ENCODE assay signal across 1 cellular context in the genomic region with DNA sequence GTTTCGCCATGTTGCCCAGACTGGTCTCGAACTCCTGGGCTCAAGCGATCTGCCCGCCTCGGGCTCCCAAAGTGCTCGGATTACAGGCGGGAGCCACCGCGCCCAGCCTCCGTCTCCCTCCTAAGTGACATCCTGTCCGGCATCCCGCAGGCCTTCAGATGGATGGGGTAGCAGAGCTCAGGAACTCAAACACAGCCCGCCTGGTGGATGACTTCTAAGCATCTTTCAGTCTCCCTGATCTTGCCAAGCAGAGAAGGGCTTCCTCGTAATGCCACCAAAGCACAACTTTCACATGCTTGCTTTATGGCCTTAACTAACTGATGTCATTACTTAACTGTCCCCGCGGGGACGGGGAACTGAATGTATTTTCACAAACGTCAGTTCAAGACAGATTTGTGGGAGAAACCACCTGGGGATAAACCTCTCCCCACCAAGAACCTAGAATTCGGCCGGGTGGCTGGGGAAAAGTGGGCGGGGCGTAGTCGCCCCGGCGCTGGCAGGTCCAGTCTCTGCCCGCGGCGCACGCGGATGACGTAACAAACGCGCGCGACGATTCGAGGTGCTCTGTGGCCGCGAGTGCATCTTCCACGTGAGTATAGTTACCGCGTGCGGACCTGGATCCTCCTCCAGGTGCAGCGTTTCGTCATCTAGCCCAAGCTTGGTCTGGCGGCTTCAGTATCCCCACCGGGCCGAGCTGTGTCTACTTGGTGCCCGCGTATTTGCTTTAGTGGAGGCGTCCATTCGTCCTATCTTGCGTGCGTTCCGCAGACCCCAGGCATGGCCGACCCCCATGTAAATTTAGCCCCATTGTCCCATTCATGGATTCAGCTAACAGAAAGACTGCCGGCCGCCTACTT.
TF ChIP-seq lines count a peak whose summit lies in the region.

A gene with protein sequence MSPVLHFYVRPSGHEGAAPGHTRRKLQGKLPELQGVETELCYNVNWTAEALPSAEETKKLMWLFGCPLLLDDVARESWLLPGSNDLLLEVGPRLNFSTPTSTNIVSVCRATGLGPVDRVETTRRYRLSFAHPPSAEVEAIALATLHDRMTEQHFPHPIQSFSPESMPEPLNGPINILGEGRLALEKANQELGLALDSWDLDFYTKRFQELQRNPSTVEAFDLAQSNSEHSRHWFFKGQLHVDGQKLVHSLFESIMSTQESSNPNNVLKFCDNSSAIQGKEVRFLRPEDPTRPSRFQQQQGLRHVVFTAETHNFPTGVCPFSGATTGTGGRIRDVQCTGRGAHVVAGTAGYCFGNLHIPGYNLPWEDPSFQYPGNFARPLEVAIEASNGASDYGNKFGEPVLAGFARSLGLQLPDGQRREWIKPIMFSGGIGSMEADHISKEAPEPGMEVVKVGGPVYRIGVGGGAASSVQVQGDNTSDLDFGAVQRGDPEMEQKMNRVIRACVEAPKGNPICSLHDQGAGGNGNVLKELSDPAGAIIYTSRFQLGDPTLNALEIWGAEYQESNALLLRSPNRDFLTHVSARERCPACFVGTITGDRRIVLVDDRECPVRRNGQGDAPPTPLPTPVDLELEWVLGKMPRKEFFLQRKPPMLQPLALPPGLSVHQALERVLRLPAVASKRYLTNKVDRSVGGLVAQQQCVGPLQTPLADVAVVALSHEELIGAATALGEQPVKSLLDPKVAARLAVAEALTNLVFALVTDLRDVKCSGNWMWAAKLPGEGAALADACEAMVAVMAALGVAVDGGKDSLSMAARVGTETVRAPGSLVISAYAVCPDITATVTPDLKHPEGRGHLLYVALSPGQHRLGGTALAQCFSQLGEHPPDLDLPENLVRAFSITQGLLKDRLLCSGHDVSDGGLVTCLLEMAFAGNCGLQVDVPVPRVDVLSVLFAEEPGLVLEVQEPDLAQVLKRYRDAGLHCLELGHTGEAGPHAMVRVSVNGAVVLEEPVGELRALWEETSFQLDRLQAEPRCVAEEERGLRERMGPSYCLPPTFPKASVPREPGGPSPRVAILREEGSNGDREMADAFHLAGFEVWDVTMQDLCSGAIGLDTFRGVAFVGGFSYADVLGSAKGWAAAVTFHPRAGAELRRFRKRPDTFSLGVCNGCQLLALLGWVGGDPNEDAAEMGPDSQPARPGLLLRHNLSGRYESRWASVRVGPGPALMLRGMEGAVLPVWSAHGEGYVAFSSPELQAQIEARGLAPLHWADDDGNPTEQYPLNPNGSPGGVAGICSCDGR (N-terminal part only) (plus strand): TSS at position 539 of the 857 bp plus-strand sequence. CDS start 4,649 bp downstream, outside the sequence.

TF ChIP-seq in K562, 482 proteins besides CTCF, POLR2A, EP300 and RAD21 (continued from another document and continues in another):
- TF ChIP-seq, protein P1, sequence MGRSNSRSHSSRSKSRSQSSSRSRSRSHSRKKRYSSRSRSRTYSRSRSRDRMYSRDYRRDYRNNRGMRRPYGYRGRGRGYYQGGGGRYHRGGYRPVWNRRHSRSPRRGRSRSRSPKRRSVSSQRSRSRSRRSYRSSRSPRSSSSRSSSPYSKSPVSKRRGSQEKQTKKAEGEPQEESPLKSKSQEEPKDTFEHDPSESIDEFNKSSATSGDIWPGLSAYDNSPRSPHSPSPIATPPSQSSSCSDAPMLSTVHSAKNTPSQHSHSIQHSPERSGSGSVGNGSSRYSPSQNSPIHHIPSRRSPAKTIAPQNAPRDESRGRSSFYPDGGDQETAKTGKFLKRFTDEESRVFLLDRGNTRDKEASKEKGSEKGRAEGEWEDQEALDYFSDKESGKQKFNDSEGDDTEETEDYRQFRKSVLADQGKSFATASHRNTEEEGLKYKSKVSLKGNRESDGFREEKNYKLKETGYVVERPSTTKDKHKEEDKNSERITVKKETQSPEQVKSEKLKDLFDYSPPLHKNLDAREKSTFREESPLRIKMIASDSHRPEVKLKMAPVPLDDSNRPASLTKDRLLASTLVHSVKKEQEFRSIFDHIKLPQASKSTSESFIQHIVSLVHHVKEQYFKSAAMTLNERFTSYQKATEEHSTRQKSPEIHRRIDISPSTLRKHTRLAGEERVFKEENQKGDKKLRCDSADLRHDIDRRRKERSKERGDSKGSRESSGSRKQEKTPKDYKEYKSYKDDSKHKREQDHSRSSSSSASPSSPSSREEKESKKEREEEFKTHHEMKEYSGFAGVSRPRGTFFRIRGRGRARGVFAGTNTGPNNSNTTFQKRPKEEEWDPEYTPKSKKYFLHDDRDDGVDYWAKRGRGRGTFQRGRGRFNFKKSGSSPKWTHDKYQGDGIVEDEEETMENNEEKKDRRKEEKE (IDR thresholded peaks at IDR 0.05; ENCODE audit: borderline replicate concordance in 1 of 2, control insufficient read depth in 1 of 2, low read depth in 2 of 2, low read length in 1 of 2) = no peak
- TF ChIP-seq, protein P2, sequence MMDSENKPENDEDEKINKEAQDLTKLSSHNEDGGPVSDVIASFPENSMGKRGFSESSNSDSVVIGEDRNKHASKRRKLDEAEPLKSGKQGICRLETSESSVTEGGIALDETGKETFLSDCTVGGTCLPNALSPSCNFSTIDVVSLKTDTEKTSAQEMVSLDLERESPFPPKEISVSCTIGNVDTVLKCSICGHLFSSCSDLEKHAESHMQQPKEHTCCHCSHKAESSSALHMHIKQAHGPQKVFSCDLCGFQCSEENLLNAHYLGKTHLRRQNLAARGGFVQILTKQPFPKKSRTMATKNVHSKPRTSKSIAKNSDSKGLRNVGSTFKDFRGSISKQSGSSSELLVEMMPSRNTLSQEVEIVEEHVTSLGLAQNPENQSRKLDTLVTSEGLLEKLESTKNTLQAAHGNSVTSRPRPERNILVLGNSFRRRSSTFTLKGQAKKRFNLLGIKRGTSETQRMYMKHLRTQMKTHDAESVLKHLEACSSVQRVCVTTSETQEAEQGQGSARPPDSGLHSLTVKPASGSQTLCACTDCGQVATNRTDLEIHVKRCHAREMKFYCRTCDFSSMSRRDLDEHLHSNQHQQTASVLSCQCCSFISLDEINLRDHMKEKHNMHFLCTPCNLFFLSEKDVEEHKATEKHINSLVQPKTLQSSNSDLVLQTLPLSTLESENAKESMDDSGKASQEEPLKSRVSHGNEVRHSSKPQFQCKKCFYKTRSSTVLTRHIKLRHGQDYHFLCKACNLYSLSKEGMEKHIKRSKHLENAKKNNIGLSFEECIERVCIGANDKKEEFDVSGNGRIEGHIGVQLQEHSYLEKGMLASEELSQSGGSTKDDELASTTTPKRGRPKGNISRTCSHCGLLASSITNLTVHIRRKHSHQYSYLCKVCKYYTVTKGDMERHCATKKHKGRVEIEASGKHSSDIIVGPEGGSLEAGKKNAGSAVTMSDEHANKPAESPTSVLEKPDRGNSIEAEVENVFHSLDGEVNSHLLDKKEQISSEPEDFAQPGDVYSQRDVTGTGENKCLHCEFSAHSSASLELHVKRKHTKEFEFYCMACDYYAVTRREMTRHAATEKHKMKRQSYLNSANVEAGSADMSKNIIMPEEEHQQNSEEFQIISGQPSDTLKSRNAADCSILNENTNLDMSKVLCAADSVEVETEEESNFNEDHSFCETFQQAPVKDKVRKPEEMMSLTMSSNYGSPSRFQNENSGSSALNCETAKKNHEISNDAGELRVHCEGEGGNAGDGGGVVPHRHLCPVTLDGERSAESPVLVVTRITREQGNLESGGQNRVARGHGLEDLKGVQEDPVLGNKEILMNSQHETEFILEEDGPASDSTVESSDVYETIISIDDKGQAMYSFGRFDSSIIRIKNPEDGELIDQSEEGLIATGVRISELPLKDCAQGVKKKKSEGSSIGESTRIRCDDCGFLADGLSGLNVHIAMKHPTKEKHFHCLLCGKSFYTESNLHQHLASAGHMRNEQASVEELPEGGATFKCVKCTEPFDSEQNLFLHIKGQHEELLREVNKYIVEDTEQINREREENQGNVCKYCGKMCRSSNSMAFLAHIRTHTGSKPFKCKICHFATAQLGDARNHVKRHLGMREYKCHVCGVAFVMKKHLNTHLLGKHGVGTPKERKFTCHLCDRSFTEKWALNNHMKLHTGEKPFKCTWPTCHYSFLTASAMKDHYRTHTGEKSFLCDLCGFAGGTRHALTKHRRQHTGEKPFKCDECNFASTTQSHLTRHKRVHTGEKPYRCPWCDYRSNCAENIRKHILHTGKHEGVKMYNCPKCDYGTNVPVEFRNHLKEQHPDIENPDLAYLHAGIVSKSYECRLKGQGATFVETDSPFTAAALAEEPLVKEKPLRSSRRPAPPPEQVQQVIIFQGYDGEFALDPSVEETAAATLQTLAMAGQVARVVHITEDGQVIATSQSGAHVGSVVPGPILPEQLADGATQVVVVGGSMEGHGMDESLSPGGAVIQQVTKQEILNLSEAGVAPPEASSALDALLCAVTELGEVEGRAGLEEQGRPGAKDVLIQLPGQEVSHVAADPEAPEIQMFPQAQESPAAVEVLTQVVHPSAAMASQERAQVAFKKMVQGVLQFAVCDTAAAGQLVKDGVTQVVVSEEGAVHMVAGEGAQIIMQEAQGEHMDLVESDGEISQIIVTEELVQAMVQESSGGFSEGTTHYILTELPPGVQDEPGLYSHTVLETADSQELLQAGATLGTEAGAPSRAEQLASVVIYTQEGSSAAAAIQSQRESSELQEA (IDR thresholded peaks at IDR 0.05; ENCODE audit: low read depth) = no peak
- TF ChIP-seq SETDB1 (IDR thresholded peaks at IDR 0.05; ENCODE audit: low read length) (no peak), TOE1 (IDR thresholded peaks at IDR 0.05; ENCODE audit: borderline replicate concordance) (no peak), TOE1 (CRISPR knock-in tag; IDR thresholded peaks at IDR 0.05; ENCODE audit: borderline replicate concordance, low read depth) (no peak), TGIF2 (CRISPR knock-in tag; IDR thresholded peaks at IDR 0.05) (no peak), CEBPG (CRISPR knock-in tag; IDR thresholded peaks at IDR 0.05) (peak; percentile 86), CEBPG (tag; conservative IDR thresholded peaks at IDR 0.05 in 1 of 2, IDR thresholded peaks at IDR 0.05 in 1 of 2) (peak; percentile 48 to 86; a peak in 3 of 4 replicates), ZNF408 (CRISPR knock-in tag; IDR thresholded peaks at IDR 0.05; ENCODE audit: low read depth) (no peak), DDX20 (tag; IDR thresholded peaks at IDR 0.05; ENCODE audit: low read depth) (no peak), BRF1 (IDR thresholded peaks at IDR 0.05; ENCODE audit: borderline replicate concordance, extremely low read depth, insufficient read length) (no peak), TAF15 (IDR thresholded peaks at IDR 0.05; ENCODE audit: low read depth, low read length) (no peak), ZNF263 (CRISPR knock-in tag; IDR thresholded peaks at IDR 0.05; ENCODE audit: borderline replicate concordance) (no peak), POLR3G (IDR thresholded peaks at IDR 0.05; ENCODE audit: extremely low read depth, insufficient read length, insufficient replicate concordance) (no peak), YY1 (IDR thresholded peaks at IDR 0.05; ENCODE audit: borderline replicate concordance in 1 of 3, control insufficient read depth in 1 of 3, extremely low read depth in 1 of 3, insufficient read depth in 3 of 3, insufficient read length in 1 of 3, insufficient replicate concordance in 2 of 3, low read depth in 1 of 3, low read length in 2 of 3) (peak in 1 of 3 experiments; percentile 54), SNIP1 (IDR thresholded peaks at IDR 0.05; ENCODE audit: low read depth) (no peak), HNRNPH1 (optimal IDR thresholded peaks at IDR 0.05; ENCODE audit: low read depth, low read length) (no peak), HLTF (IDR thresholded peaks at IDR 0.05) (no peak), SIX5 (IDR thresholded peaks at IDR 0.05; ENCODE audit: borderline replicate concordance in 1 of 2, insufficient read depth in 1 of 2, low read depth in 1 of 2, low read length in 2 of 2) (peak in 1 of 2 experiments; percentile 4; a peak in 1 of 4 replicates), NR2F6 (CRISPR knock-in tag; IDR thresholded peaks at IDR 0.05) (no peak), ZZZ3 (IDR thresholded peaks at IDR 0.05) (no peak), KAT7 (CRISPR knock-in tag; IDR thresholded peaks at IDR 0.05; ENCODE audit: borderline replicate concordance) (no peak), ETS2 (tag; IDR thresholded peaks at IDR 0.05; ENCODE audit: borderline replicate concordance, poor library complexity, severe bottlenecking) (no peak), FOXA1 (IDR thresholded peaks at IDR 0.05; ENCODE audit: borderline replicate concordance) (no peak), NCOA1 (IDR thresholded peaks at IDR 0.05; ENCODE audit: low read depth) (no peak), ZKSCAN1 (IDR thresholded peaks at IDR 0.05; ENCODE audit: low read depth, low read length) (0 out of 2 replicates have a peak, but pooled peaks have one; percentile 24)
- TF ChIP-seq, protein P3, sequence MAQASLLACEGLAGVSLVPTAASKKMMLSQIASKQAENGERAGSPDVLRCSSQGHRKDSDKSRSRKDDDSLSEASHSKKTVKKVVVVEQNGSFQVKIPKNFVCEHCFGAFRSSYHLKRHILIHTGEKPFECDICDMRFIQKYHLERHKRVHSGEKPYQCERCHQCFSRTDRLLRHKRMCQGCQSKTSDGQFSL (CRISPR knock-in tag; IDR thresholded peaks at IDR 0.05) = no peak
- TF ChIP-seq, protein P3 (tag; IDR thresholded peaks at IDR 0.05) = no peak
- TF ChIP-seq, protein P4, sequence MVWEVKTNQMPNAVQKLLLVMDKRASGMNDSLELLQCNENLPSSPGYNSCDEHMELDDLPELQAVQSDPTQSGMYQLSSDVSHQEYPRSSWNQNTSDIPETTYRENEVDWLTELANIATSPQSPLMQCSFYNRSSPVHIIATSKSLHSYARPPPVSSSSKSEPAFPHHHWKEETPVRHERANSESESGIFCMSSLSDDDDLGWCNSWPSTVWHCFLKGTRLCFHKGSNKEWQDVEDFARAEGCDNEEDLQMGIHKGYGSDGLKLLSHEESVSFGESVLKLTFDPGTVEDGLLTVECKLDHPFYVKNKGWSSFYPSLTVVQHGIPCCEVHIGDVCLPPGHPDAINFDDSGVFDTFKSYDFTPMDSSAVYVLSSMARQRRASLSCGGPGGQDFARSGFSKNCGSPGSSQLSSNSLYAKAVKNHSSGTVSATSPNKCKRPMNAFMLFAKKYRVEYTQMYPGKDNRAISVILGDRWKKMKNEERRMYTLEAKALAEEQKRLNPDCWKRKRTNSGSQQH (CRISPR knock-in tag; IDR thresholded peaks at IDR 0.05) = no peak
- TF ChIP-seq, protein P5, sequence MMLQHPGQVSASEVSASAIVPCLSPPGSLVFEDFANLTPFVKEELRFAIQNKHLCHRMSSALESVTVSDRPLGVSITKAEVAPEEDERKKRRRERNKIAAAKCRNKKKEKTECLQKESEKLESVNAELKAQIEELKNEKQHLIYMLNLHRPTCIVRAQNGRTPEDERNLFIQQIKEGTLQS (IDR thresholded peaks at IDR 0.05) = peak; percentile 89
- TF ChIP-seq, protein P5 (CRISPR knock-in tag; conservative IDR thresholded peaks at IDR 0.05) = no peak
- TF ChIP-seq, protein P6, sequence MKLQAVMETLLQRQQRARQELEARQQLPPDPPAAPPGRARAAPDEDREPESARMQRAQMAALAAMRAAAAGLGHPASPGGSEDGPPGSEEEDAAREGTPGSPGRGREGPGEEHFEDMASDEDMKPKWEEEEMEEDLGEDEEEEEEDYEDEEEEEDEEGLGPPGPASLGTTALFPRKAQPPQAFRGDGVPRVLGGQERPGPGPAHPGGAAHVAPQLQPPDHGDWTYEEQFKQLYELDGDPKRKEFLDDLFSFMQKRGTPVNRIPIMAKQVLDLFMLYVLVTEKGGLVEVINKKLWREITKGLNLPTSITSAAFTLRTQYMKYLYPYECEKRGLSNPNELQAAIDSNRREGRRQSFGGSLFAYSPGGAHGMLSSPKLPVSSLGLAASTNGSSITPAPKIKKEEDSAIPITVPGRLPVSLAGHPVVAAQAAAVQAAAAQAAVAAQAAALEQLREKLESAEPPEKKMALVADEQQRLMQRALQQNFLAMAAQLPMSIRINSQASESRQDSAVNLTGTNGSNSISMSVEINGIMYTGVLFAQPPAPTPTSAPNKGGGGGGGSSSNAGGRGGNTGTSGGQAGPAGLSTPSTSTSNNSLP (IDR thresholded peaks at IDR 0.05; ENCODE audit: borderline replicate concordance, low read depth, low read length) = no peak
